ENCODE assay signal across 1 cellular context in genomic region chr12:68807274-68807575, GRCh38.
TF ChIP-seq lines count a peak whose summit lies in the region.
"Not testable (repeated sequence)": the region's sequence is repeated elsewhere in the genome, so short reads cannot be mapped to it uniquely, and the experiment has no call there.

No MANE protein-coding gene starts in this region.

TF ChIP-seq in K562, 482 proteins besides CTCF, POLR2A, EP300 and RAD21:
- peak; percentile 65; the same call in 1 of the 2 replicates for TF ChIP-seq NFRKB (IDR thresholded peaks at IDR 0.05; ENCODE audit: low read depth)
- TF ChIP-seq BCOR (IDR thresholded peaks at IDR 0.05) = peak; percentile 55
- 0 out of 2 replicates have a peak, but pooled peaks have one; percentile 22 for TF ChIP-seq ZNF592 (IDR thresholded peaks at IDR 0.05)
- TF ChIP-seq GTF3C2 (IDR thresholded peaks at IDR 0.05; ENCODE audit: borderline replicate concordance, extremely low read depth, insufficient read length) = peak; percentile 57
- peak; percentile 52; the same call in 1 of the 2 replicates for TF ChIP-seq EHMT2 (IDR thresholded peaks at IDR 0.05)
- 0 out of 2 replicates have a peak, but pooled peaks have one; percentile 20 for TF ChIP-seq NR1H2 (CRISPR knock-in tag; IDR thresholded peaks at IDR 0.05)
- TF ChIP-seq ZEB2 (IDR thresholded peaks at IDR 0.05) = 0 out of 2 replicates have a peak, but pooled peaks have one; percentile 25
- TF ChIP-seq NR2C1 (IDR thresholded peaks at IDR 0.05) = peak; percentile 14; the same call in 1 of the 2 replicates
- TF ChIP-seq NR2C1 (tag; IDR thresholded peaks at IDR 0.05) = peak; percentile 60; the same call in 1 of the 2 replicates
- TF ChIP-seq L3MBTL2 (IDR thresholded peaks at IDR 0.05) = 0 out of 2 replicates have a peak, but pooled peaks have one; percentile 8
- TF ChIP-seq DMBX1 (CRISPR knock-in tag; IDR thresholded peaks at IDR 0.05; ENCODE audit: borderline replicate concordance) = peak; percentile 16; the same call in 1 of the 2 replicates
- peak; percentile 91 for TF ChIP-seq ADNP (tag; IDR thresholded peaks at IDR 0.05)
- TF ChIP-seq TOE1 (IDR thresholded peaks at IDR 0.05; ENCODE audit: borderline replicate concordance) = peak; percentile 62; the same call in 1 of the 2 replicates
- not testable (repeated sequence) for TF ChIP-seq TOE1 (CRISPR knock-in tag; IDR thresholded peaks at IDR 0.05; ENCODE audit: borderline replicate concordance, low read depth)
- TF ChIP-seq PHF20 (IDR thresholded peaks at IDR 0.05; ENCODE audit: partially characterized antibody) = peak; percentile 53
- peak; percentile 24; the same call in 1 of the 2 replicates for TF ChIP-seq ELF1 (tag; IDR thresholded peaks at IDR 0.05)
- TF ChIP-seq, protein P1, sequence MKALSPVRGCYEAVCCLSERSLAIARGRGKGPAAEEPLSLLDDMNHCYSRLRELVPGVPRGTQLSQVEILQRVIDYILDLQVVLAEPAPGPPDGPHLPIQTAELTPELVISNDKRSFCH (CRISPR knock-in tag; IDR thresholded peaks at IDR 0.05) = not testable (repeated sequence)
- TF ChIP-seq, protein P1 (tag; IDR thresholded peaks at IDR 0.05) = peak; percentile 63; the same call in 1 of the 2 replicates
- TF ChIP-seq CC2D1A (IDR thresholded peaks at IDR 0.05) = peak; percentile 68; the same call in 1 of the 2 replicates
- TF ChIP-seq, protein P2, sequence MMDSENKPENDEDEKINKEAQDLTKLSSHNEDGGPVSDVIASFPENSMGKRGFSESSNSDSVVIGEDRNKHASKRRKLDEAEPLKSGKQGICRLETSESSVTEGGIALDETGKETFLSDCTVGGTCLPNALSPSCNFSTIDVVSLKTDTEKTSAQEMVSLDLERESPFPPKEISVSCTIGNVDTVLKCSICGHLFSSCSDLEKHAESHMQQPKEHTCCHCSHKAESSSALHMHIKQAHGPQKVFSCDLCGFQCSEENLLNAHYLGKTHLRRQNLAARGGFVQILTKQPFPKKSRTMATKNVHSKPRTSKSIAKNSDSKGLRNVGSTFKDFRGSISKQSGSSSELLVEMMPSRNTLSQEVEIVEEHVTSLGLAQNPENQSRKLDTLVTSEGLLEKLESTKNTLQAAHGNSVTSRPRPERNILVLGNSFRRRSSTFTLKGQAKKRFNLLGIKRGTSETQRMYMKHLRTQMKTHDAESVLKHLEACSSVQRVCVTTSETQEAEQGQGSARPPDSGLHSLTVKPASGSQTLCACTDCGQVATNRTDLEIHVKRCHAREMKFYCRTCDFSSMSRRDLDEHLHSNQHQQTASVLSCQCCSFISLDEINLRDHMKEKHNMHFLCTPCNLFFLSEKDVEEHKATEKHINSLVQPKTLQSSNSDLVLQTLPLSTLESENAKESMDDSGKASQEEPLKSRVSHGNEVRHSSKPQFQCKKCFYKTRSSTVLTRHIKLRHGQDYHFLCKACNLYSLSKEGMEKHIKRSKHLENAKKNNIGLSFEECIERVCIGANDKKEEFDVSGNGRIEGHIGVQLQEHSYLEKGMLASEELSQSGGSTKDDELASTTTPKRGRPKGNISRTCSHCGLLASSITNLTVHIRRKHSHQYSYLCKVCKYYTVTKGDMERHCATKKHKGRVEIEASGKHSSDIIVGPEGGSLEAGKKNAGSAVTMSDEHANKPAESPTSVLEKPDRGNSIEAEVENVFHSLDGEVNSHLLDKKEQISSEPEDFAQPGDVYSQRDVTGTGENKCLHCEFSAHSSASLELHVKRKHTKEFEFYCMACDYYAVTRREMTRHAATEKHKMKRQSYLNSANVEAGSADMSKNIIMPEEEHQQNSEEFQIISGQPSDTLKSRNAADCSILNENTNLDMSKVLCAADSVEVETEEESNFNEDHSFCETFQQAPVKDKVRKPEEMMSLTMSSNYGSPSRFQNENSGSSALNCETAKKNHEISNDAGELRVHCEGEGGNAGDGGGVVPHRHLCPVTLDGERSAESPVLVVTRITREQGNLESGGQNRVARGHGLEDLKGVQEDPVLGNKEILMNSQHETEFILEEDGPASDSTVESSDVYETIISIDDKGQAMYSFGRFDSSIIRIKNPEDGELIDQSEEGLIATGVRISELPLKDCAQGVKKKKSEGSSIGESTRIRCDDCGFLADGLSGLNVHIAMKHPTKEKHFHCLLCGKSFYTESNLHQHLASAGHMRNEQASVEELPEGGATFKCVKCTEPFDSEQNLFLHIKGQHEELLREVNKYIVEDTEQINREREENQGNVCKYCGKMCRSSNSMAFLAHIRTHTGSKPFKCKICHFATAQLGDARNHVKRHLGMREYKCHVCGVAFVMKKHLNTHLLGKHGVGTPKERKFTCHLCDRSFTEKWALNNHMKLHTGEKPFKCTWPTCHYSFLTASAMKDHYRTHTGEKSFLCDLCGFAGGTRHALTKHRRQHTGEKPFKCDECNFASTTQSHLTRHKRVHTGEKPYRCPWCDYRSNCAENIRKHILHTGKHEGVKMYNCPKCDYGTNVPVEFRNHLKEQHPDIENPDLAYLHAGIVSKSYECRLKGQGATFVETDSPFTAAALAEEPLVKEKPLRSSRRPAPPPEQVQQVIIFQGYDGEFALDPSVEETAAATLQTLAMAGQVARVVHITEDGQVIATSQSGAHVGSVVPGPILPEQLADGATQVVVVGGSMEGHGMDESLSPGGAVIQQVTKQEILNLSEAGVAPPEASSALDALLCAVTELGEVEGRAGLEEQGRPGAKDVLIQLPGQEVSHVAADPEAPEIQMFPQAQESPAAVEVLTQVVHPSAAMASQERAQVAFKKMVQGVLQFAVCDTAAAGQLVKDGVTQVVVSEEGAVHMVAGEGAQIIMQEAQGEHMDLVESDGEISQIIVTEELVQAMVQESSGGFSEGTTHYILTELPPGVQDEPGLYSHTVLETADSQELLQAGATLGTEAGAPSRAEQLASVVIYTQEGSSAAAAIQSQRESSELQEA (IDR thresholded peaks at IDR 0.05; ENCODE audit: low read depth) = peak; percentile 61
- TF ChIP-seq MGA (IDR thresholded peaks at IDR 0.05) = 0 out of 2 replicates have a peak, but pooled peaks have one; percentile 10
